ENCODE assay signal across 1 cellular context in the genomic region with DNA sequence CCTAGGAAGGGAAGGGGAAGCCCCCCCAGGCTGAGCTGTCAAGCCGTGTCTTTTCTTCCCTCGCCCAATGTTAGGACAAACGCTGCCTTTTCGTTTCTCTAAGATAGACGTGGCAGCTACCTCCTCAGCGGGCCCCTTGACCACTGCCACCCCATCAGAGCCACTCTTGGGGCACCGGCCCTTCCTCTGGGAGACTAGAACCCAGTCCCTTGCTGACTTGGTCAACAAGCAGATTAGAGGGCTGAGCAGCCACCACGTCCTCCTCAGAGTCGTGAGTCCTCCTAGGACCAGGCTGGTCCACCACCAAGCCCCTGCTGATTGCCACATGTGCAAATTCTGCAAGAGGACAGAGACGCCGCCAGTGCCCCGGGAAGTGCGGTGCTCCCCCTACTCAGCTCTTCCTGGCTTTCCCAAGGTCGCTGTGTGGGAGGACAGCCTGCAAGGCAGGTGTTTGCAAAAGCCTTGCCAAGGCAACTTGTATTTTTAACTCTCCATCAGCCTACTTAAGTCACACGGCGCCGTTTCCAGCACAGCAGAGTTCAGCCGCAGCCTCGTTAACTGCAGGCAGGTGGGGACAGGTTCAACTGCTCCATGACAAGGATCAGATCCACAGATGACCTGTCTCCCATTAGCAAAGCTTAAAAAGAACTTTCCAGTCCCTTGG.
TF ChIP-seq lines count a peak whose summit lies in the region.

No MANE protein-coding gene starts in this region.

TF ChIP-seq in H1, 55 proteins besides CTCF, POLR2A, EP300 and RAD21 (continued from another document):
- TF ChIP-seq JUND (IDR thresholded peaks at IDR 0.05; ENCODE audit: low read length) = no peak
